ENCODE assay signal across 15 cellular contexts in the genomic region with DNA sequence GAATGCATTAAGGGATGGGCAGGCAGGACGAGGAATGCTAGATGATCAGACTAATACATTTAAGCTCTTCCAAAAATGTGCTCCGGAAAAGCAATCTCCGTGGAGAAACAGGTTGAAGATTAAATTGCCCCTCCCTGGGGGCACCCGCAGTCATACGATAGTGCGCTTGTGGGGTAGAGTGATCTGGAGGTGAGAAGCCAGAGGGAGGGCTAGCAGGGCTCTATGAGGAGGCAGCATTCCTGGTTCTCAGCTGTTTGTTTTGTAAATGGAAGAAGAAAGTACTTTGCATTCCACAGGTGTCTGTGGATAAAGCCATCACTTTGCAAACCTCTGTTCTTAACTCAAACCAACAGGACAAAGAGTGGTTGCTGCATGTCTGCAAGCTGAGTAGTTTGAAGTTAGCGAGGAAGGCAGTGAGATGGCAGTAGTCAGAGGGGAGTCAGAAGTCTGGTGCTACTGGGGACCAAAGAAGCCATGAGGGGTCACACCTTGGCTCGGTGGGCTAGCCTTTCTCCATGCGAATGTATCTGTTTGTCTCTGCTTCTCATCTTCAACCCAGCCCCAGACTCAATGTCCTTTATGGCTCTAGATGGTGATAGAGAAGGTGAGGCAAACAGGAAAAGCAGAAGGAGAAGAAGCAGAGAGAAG.
A peak's percentile ranks its signal among the peaks of the same experiment; 100 is the strongest.
DNase-seq lines count a peak whose midpoint lies in the region; ATAC-seq and TF ChIP-seq lines count a peak whose summit lies in the region.
"Had no signal": no experiment of that assay in that cellular context is flagged by ENCODE, and none has a peak within 500 bp of the region (broad histone marks: within the 10 kb centered on the region; RNA-seq: fewer than 3 reads in every experiment).

No MANE protein-coding gene starts in this region.

- H3K36me3 ChIP-seq in HUES6 (ENCODE audit: control insufficient read depth, insufficient read depth, low read length) (no peaks in the 10 kb centered on the region), endodermal cell (ENCODE audit: control insufficient read depth, insufficient read depth, low read length) (no peaks in the 10 kb centered on the region), upper lobe of right lung (no peaks in the 10 kb centered on the region)

- H3K27ac ChIP-seq in HUES6 (ENCODE audit: low read depth, low read length): peak overlapping the region; percentile 87
- no peak overlapping the region for H3K27ac ChIP-seq in endodermal cell (ENCODE audit: low read depth, low read length)
- H3K27ac ChIP-seq in upper lobe of right lung: no peak overlapping the region

- peak overlapping the region; percentile 53 for H3K9ac ChIP-seq in HUES6 (ENCODE audit: low read length)
- no peak overlapping the region for H3K9ac ChIP-seq in endodermal cell (ENCODE audit: extremely low read depth, low read length, poor library complexity, severe bottlenecking)

- H3K27me3 ChIP-seq in HUES6 (ENCODE audit: control insufficient read depth, insufficient read depth, low read length) (no peaks in the 10 kb centered on the region), endodermal cell (ENCODE audit: control insufficient read depth, insufficient read depth, low read length, poor library complexity, severe bottlenecking) (peaks cover 14% of the 10 kb centered on the region), upper lobe of right lung (peaks cover 7% of the 10 kb centered on the region)

- peaks cover 64% of the 10 kb centered on the region for H3K4me1 Mint-ChIP-seq in endodermal cell

- H3K9me3 Mint-ChIP-seq in endodermal cell: peaks cover 3% of the 10 kb centered on the region

- intact Hi-C loops in upper lobe of right lung (cut with DNase I): no loop called here

- no peak for ATAC-seq in upper lobe of right lung
- ATAC-seq: HCT116 had no signal

- DNase-seq in endodermal cell (peak; percentile 87), islet precursor cell (peak; percentile 93), upper lobe of right lung (no peak), DMS153 treated with DMSO at 0.1 percent for 48 hours (lab: John Stamatoyannopoulos, UW; ENCODE audit: unreplicated experiment) (no peak), T-helper 2 cell (no peak)
- no peak for DNase-seq in activated CD8-positive, alpha-beta memory T cell treated with anti-CD3 and anti-CD28 coated beads, Interleukin-2, amount 50 U/mL, for 48 hours
- DNase-seq: COR-L47; KBM-7; NCI-H1436; NCI-H2029; NCI-H2171 treated with DMSO at 0.1 percent for 48 hours; NCI-H446 treated with DMSO at 0.1 percent for 48 hours; NK-92 treated with Interleukin-12 subunit alpha and Interleukin-12 subunit beta, amount 100 ng/mL, for 24 hours had no signal

- 20% methylated on average over 3 to 9 of the region's 9 CpGs for WGBS in endodermal cell (ENCODE audit: insufficient coverage in 1 of 2, insufficient read length in 1 of 2), 2 experiments

- H3K9me3 ChIP-seq in HUES6 (ENCODE audit: control insufficient read depth, insufficient read depth, low read depth, low read length): no peaks in the 10 kb centered on the region
- no peaks in the 10 kb centered on the region for H3K9me3 ChIP-seq in endodermal cell (ENCODE audit: control insufficient read depth, low read length)
- no peaks in the 10 kb centered on the region for H3K9me3 ChIP-seq in upper lobe of right lung

- H3K36me3 Mint-ChIP-seq in endodermal cell (ENCODE audit: low read depth): no peaks in the 10 kb centered on the region

- peaks cover 42% of the 10 kb centered on the region for H3K27me3 Mint-ChIP-seq in endodermal cell (ENCODE audit: insufficient read depth)

- H3K4me3 ChIP-seq in HUES6 (ENCODE audit: low read depth, low read length) (peak overlapping the region; percentile 25), endodermal cell (ENCODE audit: low read length) (no peak overlapping the region), upper lobe of right lung (no peak overlapping the region)

- H3K4me1 ChIP-seq in HUES6 (ENCODE audit: control insufficient read depth, insufficient read depth, low read length) (peaks cover 60% of the 10 kb centered on the region), endodermal cell (ENCODE audit: control insufficient read depth, insufficient read depth, low read length) (peaks cover 17% of the 10 kb centered on the region), upper lobe of right lung (no peaks in the 10 kb centered on the region)

- H3K4me3 Mint-ChIP-seq in endodermal cell: peak overlapping the region; percentile 18

- TF ChIP-seq CTCF in endodermal cell (conservative IDR thresholded peaks at IDR 0.05) (no peak), upper lobe of right lung (IDR thresholded peaks at IDR 0.05) (no peak)

- H3K27ac Mint-ChIP-seq in endodermal cell: peak overlapping the region; percentile 71

Comparison
In these comparisons a context has a peak if more than half of its experiments do, and no peak if none do; other contexts are left out.
1. DNase-seq: peak in endodermal cell (single experiment) and islet precursor cell (single experiment); none in upper lobe of right lung (single experiment), DMS153 treated with DMSO at 0.1 percent for 48 hours (single experiment), T-helper 2 cell (0 of 5) and activated CD8-positive, alpha-beta memory T cell treated with anti-CD3 and anti-CD28 coated beads, Interleukin-2, amount 50 U/mL, for 48 hours (single experiment).